ENCODE assay signal across 33 cellular contexts in the genomic region with DNA sequence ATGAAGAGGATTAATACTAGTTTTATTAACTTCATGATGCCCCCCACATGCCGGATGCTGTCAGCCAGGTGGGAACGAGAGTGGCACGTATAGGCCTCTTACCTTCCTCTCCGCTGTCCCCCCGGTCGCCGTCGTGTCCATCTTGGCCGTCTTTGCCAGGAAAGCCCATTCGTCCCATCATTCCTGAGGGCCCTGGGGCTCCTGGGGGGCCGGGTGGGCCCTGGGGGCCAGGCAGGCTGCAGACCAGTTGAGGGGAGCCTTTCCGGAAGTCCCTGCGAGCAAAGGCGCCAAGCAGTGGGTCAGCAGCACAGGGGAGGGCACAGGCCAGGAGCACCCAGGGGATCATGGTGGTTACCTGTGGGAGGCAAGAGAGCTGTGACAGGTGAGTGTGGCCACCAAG. TPM values are rescaled to one million over a fixed set of nuclear protein-coding genes. Genes with fewer than 3 reads are reported as not detected.
"Had no signal": no experiment of that assay in that cellular context is flagged by ENCODE, and none has a peak within 500 bp of the region (broad histone marks: within the 10 kb centered on the region; RNA-seq: fewer than 3 reads in every experiment).

No MANE protein-coding gene starts in this region.

- H3K4me3 ChIP-seq: adrenal gland, body of pancreas, breast epithelium had no signal

- H3K9me3 ChIP-seq: adrenal gland, body of pancreas, breast epithelium had no signal

- H3K36me3 ChIP-seq: adrenal gland, brain microvascular endothelial cell, breast epithelium had no signal

- H3K27ac ChIP-seq: adrenal gland, body of pancreas, brain microvascular endothelial cell, breast epithelium, VCaP had no signal

- DNase-seq: activated B cell treated with CpG ODN at 0.5 μM for 24 hours; activated CD4-positive, alpha-beta memory T cell treated with anti-CD3 and anti-CD28 coated beads for 36 hours; activated CD4-positive, alpha-beta T cell treated with anti-CD3 and anti-CD28 coated beads for 4 hours; activated CD4-positive, alpha-beta T cell treated with anti-CD3 and anti-CD28 coated beads, Interleukin-2, amount 10 ng/mL, durations not matched to agents 24 days and 14 days; activated CD4-positive, alpha-beta T cell treated with anti-CD3 and anti-CD28 coated beads, Interleukin-2, amount 50 U/mL, for 1 hour; activated CD4-positive, alpha-beta T cell treated with anti-CD3 and anti-CD28 coated beads, Interleukin-2, amount 50 U/mL, for 4 hours; activated CD4-positive, CD25-positive, alpha-beta regulatory T cell treated with anti-CD3 and anti-CD28 coated beads, Interleukin-2, amount 50 U/mL, for 72 hours; activated CD8-positive, alpha-beta memory T cell treated with anti-CD3 and anti-CD28 coated beads, Interleukin-2, amount 50 U/mL, for 48 hours; activated CD8-positive, alpha-beta T cell treated with anti-CD3 and anti-CD28 coated beads for 36 hours; activated effector memory CD4-positive, alpha-beta T cell treated with anti-CD3 and anti-CD28 coated beads, Interleukin-2, amount 50 U/mL, for 16 hours; activated gamma-delta T cell treated with Interleukin-2 at 50 U/mL for 16 hours; activated naive CD4-positive, alpha-beta T cell; activated naive CD4-positive, alpha-beta T cell treated with anti-CD3 and anti-CD28 coated beads for 36 hours; activated naive CD4-positive, alpha-beta T cell treated with anti-CD3 and anti-CD28 coated beads, Interleukin-2, amount 50 U/mL, for 16 hours; activated naive CD8-positive, alpha-beta T cell treated with anti-CD3 and anti-CD28 coated beads for 36 hours; activated T-cell treated with anti-CD3 and anti-CD28 coated beads, Interleukin-2, amount 50 U/mL, for 24 hours; activated T-cell treated with anti-CD3 and anti-CD28 coated beads, Interleukin-2, amount 50 U/mL, for 72 hours; adrenal gland; amniotic stem cell; aorta; body of pancreas; brain microvascular endothelial cell; central memory CD4-positive, alpha-beta T cell; SW 1271; T-helper 1 cell; T-helper 2 cell; T-helper 9 cell had no signal

- H3K27me3 ChIP-seq: adrenal gland, body of pancreas, brain microvascular endothelial cell, breast epithelium had no signal

- H3K4me1 ChIP-seq: body of pancreas, breast epithelium had no signal

RNA-seq across cellular contexts. Expression of gene C1QTNF2, which starts 15.8 kb away (rescaled TPM):
- total RNA-seq: activated B cell treated with CpG ODN at 0.5 μM for 24 hours; activated CD4-positive, alpha-beta memory T cell treated with anti-CD3 and anti-CD28 coated beads for 36 hours; activated CD4-positive, alpha-beta T cell treated with anti-CD3 and anti-CD28 coated beads, Interleukin-2, amount 10 ng/mL, durations not matched to agents 24 days and 14 days; activated CD8-positive, alpha-beta memory T cell treated with anti-CD3 and anti-CD28 coated beads for 36 hours; activated CD8-positive, alpha-beta T cell treated with anti-CD3 and anti-CD28 coated beads for 36 hours; activated naive CD4-positive, alpha-beta T cell treated with anti-CD3 and anti-CD28 coated beads for 36 hours; activated naive CD4-positive, alpha-beta T cell treated with anti-CD3 and anti-CD28 coated beads, Interleukin-2, amount 50 U/mL, for 72 hours; activated naive CD8-positive, alpha-beta T cell treated with anti-CD3 and anti-CD28 coated beads for 36 hours; activated T-cell treated with anti-CD3 and anti-CD28 coated beads, Interleukin-2, amount 50 U/mL, for 72 hours; activated T-helper 1 cell treated with anti-CD3 and anti-CD28 coated beads, Interleukin-12 subunit alpha, Interleukin-12 subunit beta, Interleukin-2, Interleukin-4 antibody, amounts not matched to agents 30 ng/mL and 10 ng/mL and 1 ng/mL, durations not matched to agents 14 hours and 24 hours and 36 hours; activated T-helper 17 cell treated with anti-CD3 and anti-CD28 coated beads, Interleukin-2, amount 50 U/mL, for 72 hours had no signal

RNA-seq across cellular contexts. Expression of gene CCNJL, which starts 42.3 kb away (rescaled TPM):
- total RNA-seq: activated CD4-positive, alpha-beta memory T cell treated with anti-CD3 and anti-CD28 coated beads for 36 hours; activated CD4-positive, alpha-beta T cell treated with anti-CD3 and anti-CD28 coated beads, Interleukin-2, amount 10 ng/mL, durations not matched to agents 24 days and 14 days; activated CD8-positive, alpha-beta T cell treated with anti-CD3 and anti-CD28 coated beads for 36 hours; activated naive CD4-positive, alpha-beta T cell treated with anti-CD3 and anti-CD28 coated beads for 36 hours; activated naive CD8-positive, alpha-beta T cell treated with anti-CD3 and anti-CD28 coated beads for 36 hours; activated T-cell treated with anti-CD3 and anti-CD28 coated beads, Interleukin-2, amount 50 U/mL, for 72 hours; activated T-helper 1 cell treated with anti-CD3 and anti-CD28 coated beads, Interleukin-12 subunit alpha, Interleukin-12 subunit beta, Interleukin-2, Interleukin-4 antibody, amounts not matched to agents 30 ng/mL and 10 ng/mL and 1 ng/mL, durations not matched to agents 14 hours and 24 hours and 36 hours; activated T-helper 17 cell treated with anti-CD3 and anti-CD28 coated beads, Interleukin-2, amount 50 U/mL, for 72 hours had no signal
